Comparison of ENCODE assay signal across 22 cellular contexts in the genomic region with DNA sequence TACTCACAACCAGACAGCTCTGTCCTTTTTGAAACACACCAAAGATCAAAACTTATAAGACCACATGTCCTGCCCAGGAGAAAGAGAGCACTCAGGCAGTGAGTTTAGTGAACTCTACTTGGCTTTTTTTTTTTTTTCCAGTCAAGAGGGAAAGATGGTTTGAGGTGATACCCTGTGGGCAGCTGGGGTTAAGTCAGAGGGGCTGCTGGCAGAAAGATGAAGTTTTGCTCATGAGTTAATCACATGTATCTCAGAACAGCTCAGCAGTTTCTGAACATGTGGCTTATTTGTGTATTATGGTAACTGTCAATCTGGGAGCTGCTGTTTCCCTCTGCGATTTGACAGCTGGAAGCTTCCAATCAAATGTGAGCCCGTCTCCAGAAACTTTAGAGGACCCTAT. TPM values are rescaled to one million over a fixed set of nuclear protein-coding genes. Genes with fewer than 3 reads are reported as not detected.
DNase-seq lines count a peak whose midpoint lies in the region; ATAC-seq lines count a peak whose summit lies in the region.
"Had no signal": no experiment of that assay in that cellular context is flagged by ENCODE, and none has a peak within 500 bp of the region (broad histone marks: within the 10 kb centered on the region; RNA-seq: fewer than 3 reads in every experiment).

No MANE protein-coding gene starts in this region.

- H3K4me1 Mint-ChIP-seq in activated T-cell treated with anti-CD3 and anti-CD28 coated beads, Interleukin-2, amount 50 U/mL, for 72 hours (ENCODE audit: low read depth), result peaks cover 45% of the 10 kb centered on the region
- H3K4me1 Mint-ChIP-seq in stimulated activated effector memory CD8-positive, alpha-beta T cell treated with anti-CD3 and anti-CD28 coated beads, Interleukin-12 subunit alpha, Interleukin-12 subunit beta, amount 100 ng/mL, for 72 hours, result peaks cover 36% of the 10 kb centered on the region

- H3K27me3 Mint-ChIP-seq in activated T-cell treated with anti-CD3 and anti-CD28 coated beads, Interleukin-2, amount 50 U/mL, for 72 hours (ENCODE audit: low read depth), result no peaks in the 10 kb centered on the region
- H3K27me3 Mint-ChIP-seq: CD4-positive, CD25-positive, alpha-beta regulatory T cell; progenitor cell of endocrine pancreas had no signal

- ATAC-seq in activated T-cell treated with anti-CD3 and anti-CD28 coated beads, Interleukin-2, amount 50 U/mL, for 72 hours (replicated peaks in 1 of 2), result peak; percentile 85 to 88
- ATAC-seq in stimulated activated effector memory CD8-positive, alpha-beta T cell treated with anti-CD3 and anti-CD28 coated beads, Interleukin-12 subunit alpha, Interleukin-12 subunit beta, amount 100 ng/mL, for 72 hours, result peak; percentile 97
- no peak for ATAC-seq in HG02884 (IDR thresholded peaks at IDR 0.05; ENCODE audit: unreplicated experiment)
- ATAC-seq: heart left ventricle, left cardiac atrium, Panc1 had no signal

- peak; percentile 30 for DNase-seq in activated naive CD4-positive, alpha-beta T cell treated with Interleukin-2 at 50 U/mL for 16 hours
- DNase-seq in activated naive CD4-positive, alpha-beta T cell (lab: John Stamatoyannopoulos, UW), result no peak
- DNase-seq in OCI-M1 (lab: John Stamatoyannopoulos, UW) (peak; percentile 35), DMS53 treated with DMSO at 0.1 percent for 48 hours (lab: John Stamatoyannopoulos, UW; ENCODE audit: unreplicated experiment) (no peak)
- peak; percentile 46 to 66 for DNase-seq in activated T-cell treated with anti-CD3 and anti-CD28 coated beads, Interleukin-2, amount 50 U/mL, for 72 hours
- DNase-seq in stimulated activated effector memory CD8-positive, alpha-beta T cell treated with anti-CD3 and anti-CD28 coated beads, Interleukin-12 subunit alpha, Interleukin-12 subunit beta, amount 100 ng/mL, for 72 hours (ENCODE audit: low spot score in 2 of 2), result peak in 1 of 2 donors; percentile 58
- DNase-seq: amniotic stem cell; CD4-positive, CD25-positive, alpha-beta regulatory T cell; colonic mucosa; effector memory CD4-positive, alpha-beta T cell; H9; heart left ventricle; Karpas-422; left cardiac atrium; NCI-H1694 treated with DMSO at 0.1 percent for 48 hours; NCI-H2171; NCI-H524; tibial artery had no signal

- peak overlapping the region; percentile 92 for H3K27ac Mint-ChIP-seq in activated T-cell treated with anti-CD3 and anti-CD28 coated beads, Interleukin-2, amount 50 U/mL, for 72 hours
- peak overlapping the region; percentile 76 for H3K27ac Mint-ChIP-seq in stimulated activated effector memory CD8-positive, alpha-beta T cell treated with anti-CD3 and anti-CD28 coated beads, Interleukin-12 subunit alpha, Interleukin-12 subunit beta, amount 100 ng/mL, for 72 hours
- H3K27ac Mint-ChIP-seq: CD4-positive, CD25-positive, alpha-beta regulatory T cell; H9; progenitor cell of endocrine pancreas had no signal

- H3K36me3 Mint-ChIP-seq in activated T-cell treated with anti-CD3 and anti-CD28 coated beads, Interleukin-2, amount 50 U/mL, for 72 hours (ENCODE audit: insufficient read depth in 2 of 2), result peaks cover 11 to 16% of the 10 kb centered on the region in 2 donors
- H3K36me3 Mint-ChIP-seq in stimulated activated effector memory CD8-positive, alpha-beta T cell treated with anti-CD3 and anti-CD28 coated beads, Interleukin-12 subunit alpha, Interleukin-12 subunit beta, amount 100 ng/mL, for 72 hours, result peaks cover 64% of the 10 kb centered on the region

- H3K4me3 Mint-ChIP-seq in activated T-cell treated with anti-CD3 and anti-CD28 coated beads, Interleukin-2, amount 50 U/mL, for 72 hours, result peak overlapping the region in 1 of 2 donors; percentile 61
- no peak overlapping the region for H3K4me3 Mint-ChIP-seq in stimulated activated effector memory CD8-positive, alpha-beta T cell treated with anti-CD3 and anti-CD28 coated beads, Interleukin-12 subunit alpha, Interleukin-12 subunit beta, amount 100 ng/mL, for 72 hours
- H3K4me3 Mint-ChIP-seq: CD4-positive, CD25-positive, alpha-beta regulatory T cell; H9 had no signal

- no peaks in the 10 kb centered on the region for H3K9me3 Mint-ChIP-seq in activated T-cell treated with anti-CD3 and anti-CD28 coated beads, Interleukin-2, amount 50 U/mL, for 72 hours
- no peaks in the 10 kb centered on the region for H3K9me3 Mint-ChIP-seq in stimulated activated effector memory CD8-positive, alpha-beta T cell treated with anti-CD3 and anti-CD28 coated beads, Interleukin-12 subunit alpha, Interleukin-12 subunit beta, amount 100 ng/mL, for 72 hours
- H3K9me3 Mint-ChIP-seq: CD4-positive, CD25-positive, alpha-beta regulatory T cell had no signal

RNA-seq across cellular contexts. Expression of a gene that starts 56.4 kb away (rescaled TPM):
- total RNA-seq in activated T-cell treated with anti-CD3 and anti-CD28 coated beads, Interleukin-2, amount 50 U/mL, for 72 hours, result under 1 TPM; 0.70 to 0.83 TPM
- total RNA-seq: breast epithelium; CD4-positive, CD25-positive, alpha-beta regulatory T cell had no signal

Comparison
In these comparisons a context has a peak if more than half of its experiments do, and no peak if none do; other contexts are left out.
1. DNase-seq: peak in activated naive CD4-positive, alpha-beta T cell treated with Interleukin-2 at 50 U/mL for 16 hours (single experiment), OCI-M1 (single experiment) and activated T-cell treated with anti-CD3 and anti-CD28 coated beads, Interleukin-2, amount 50 U/mL, for 72 hours (2 of 2); none in activated naive CD4-positive, alpha-beta T cell (0 of 4) and DMS53 treated with DMSO at 0.1 percent for 48 hours (single experiment).